ENCODE assay signal across 22 cellular contexts in genomic region chr21:45267390-45267760, GRCh38. TPM values are rescaled to one million over a fixed set of nuclear protein-coding genes. Genes with fewer than 3 reads are reported as not detected.
DNase-seq lines count a peak whose midpoint lies in the region; ATAC-seq and TF ChIP-seq lines count a peak whose summit lies in the region.
"Had no signal": no experiment of that assay in that cellular context is flagged by ENCODE, and none has a peak within 500 bp of the region (broad histone marks: within the 10 kb centered on the region; RNA-seq: fewer than 3 reads in every experiment).

No MANE protein-coding gene starts in this region.

- peaks cover 8% of the 10 kb centered on the region for H3K9me3 Mint-ChIP-seq in activated CD8-positive, alpha-beta memory T cell treated with anti-CD3 and anti-CD28 coated beads, Interleukin-2, amount 10 ng/mL, durations not matched to agents 7 days and 5 days (ENCODE audit: low read depth)

- peak overlapping the region in 10 of 11 experiments; percentile 45 to 83 (median 68); a peak in 18 of 22 replicates for H3K4me2 ChIP-seq in BLaER1 treated with 17β-estradiol and CSF1 and Interleukin-3, amounts not matched to agents 10 nM and 100 nM

- H3K4me3 Mint-ChIP-seq in activated CD8-positive, alpha-beta memory T cell treated with anti-CD3 and anti-CD28 coated beads, Interleukin-2, amount 10 ng/mL, durations not matched to agents 7 days and 5 days = no peak overlapping the region

- H3K4me3 ChIP-seq in BLaER1 treated with 17β-estradiol and CSF1 and Interleukin-3, amounts not matched to agents 10 nM and 100 nM = no peak overlapping the region
- H3K4me3 ChIP-seq: lower lobe of right lung, pancreas, SJCRH30, vagina had no signal

- CTCF ChIA-PET in activated CD8-positive, alpha-beta memory T cell treated with anti-CD3 and anti-CD28 coated beads, Interleukin-2, amount 10 ng/mL, durations not matched to agents 7 days and 5 days (lab: Charles Lee) = no interaction called here
- CTCF ChIA-PET in GM10248 (lab: Yijun Ruan, JAX) = interaction anchor here (0.9 kb wide), 1 partner anchor 25 kb away, joined by 5 read pairs; no protein-coding TSS in a partner anchor

- H3K9me3 ChIP-seq in BLaER1 treated with 17β-estradiol and CSF1 and Interleukin-3, amounts not matched to agents 10 nM and 100 nM (replicated peaks in 1 of 11) = peaks cover 30 to 42% (median 37%) of the 10 kb centered on the region in 11 experiments
- H3K9me3 ChIP-seq: BE2C, pancreas, vagina had no signal

- H3K4me1 ChIP-seq in BLaER1 treated with 17β-estradiol and CSF1 and Interleukin-3, amounts not matched to agents 10 nM and 100 nM = peaks cover 0 to 20% (median 19%) of the 10 kb centered on the region in 10 experiments; a peak in 18 of 20 replicates
- H3K4me1 ChIP-seq: BE2C, lower lobe of right lung, pancreas, SJCRH30 had no signal

- peaks cover 24% of the 10 kb centered on the region for H3K4me1 Mint-ChIP-seq in activated CD8-positive, alpha-beta memory T cell treated with anti-CD3 and anti-CD28 coated beads, Interleukin-2, amount 10 ng/mL, durations not matched to agents 7 days and 5 days

- peaks cover 70 to 85% (median 78%) of the 10 kb centered on the region in 11 experiments for H3K36me3 ChIP-seq in BLaER1 treated with 17β-estradiol and CSF1 and Interleukin-3, amounts not matched to agents 10 nM and 100 nM

- H3K9ac ChIP-seq in BLaER1 treated with 17β-estradiol and CSF1 and Interleukin-3, amounts not matched to agents 10 nM and 100 nM = peak overlapping the region in 5 of 11 experiments; percentile 42 to 63 (median 55); a peak in 4 of 22 replicates

- ATAC-seq in activated CD8-positive, alpha-beta memory T cell treated with anti-CD3 and anti-CD28 coated beads, Interleukin-2, amount 10 ng/mL, durations not matched to agents 7 days and 5 days = no peak

- peak overlapping the region; percentile 72 for H3K27ac Mint-ChIP-seq in activated CD8-positive, alpha-beta memory T cell treated with anti-CD3 and anti-CD28 coated beads, Interleukin-2, amount 10 ng/mL, durations not matched to agents 7 days and 5 days
- H3K27ac Mint-ChIP-seq: activated T-cell treated with anti-CD3 and anti-CD28 coated beads, Interleukin-2, amount 50 U/mL, for 72 hours had no signal

- H3K36me3 Mint-ChIP-seq in activated CD8-positive, alpha-beta memory T cell treated with anti-CD3 and anti-CD28 coated beads, Interleukin-2, amount 10 ng/mL, durations not matched to agents 7 days and 5 days = peaks cover 41% of the 10 kb centered on the region

- peaks cover 0 to 19% (median 8%) of the 10 kb centered on the region in 11 experiments; a peak in 12 of 22 replicates for H4K20me1 ChIP-seq in BLaER1 treated with 17β-estradiol and CSF1 and Interleukin-3, amounts not matched to agents 10 nM and 100 nM

- DNase-seq in 8988T (peak; percentile 4), mesenteric fat pad (ENCODE audit: low spot score) (peak; percentile 68), GM10248 (ENCODE audit: extremely low spot score) (no peak), NCI-H774 (lab: John Stamatoyannopoulos, UW) (no peak), NCI-H446 (lab: John Stamatoyannopoulos, UW) (no peak)
- DNase-seq in activated CD8-positive, alpha-beta memory T cell treated with anti-CD3 and anti-CD28 coated beads, Interleukin-2, amount 10 ng/mL, durations not matched to agents 7 days and 5 days = peak; percentile 37
- DNase-seq: activated T-cell treated with anti-CD3 and anti-CD28 coated beads, Interleukin-2, amount 50 U/mL, for 72 hours; amygdala; BE2C; cerebellar nuclear complex; DMS53; KG1; lower lobe of right lung; NCI-H1048; NCI-H2081 treated with DMSO at 0.1 percent for 48 hours; NCI-H526 treated with DMSO at 0.1 percent for 48 hours; SJCRH30; stimulated activated CD4-positive, alpha-beta T cell treated with anti-CD3 and anti-CD28 coated beads, Interleukin-2, amount 100 ng/mL, for 48 hours; T1000 had no signal

- H3K27ac ChIP-seq in BLaER1 treated with 17β-estradiol and CSF1 and Interleukin-3, amounts not matched to agents 10 nM and 100 nM = peak overlapping the region in 7 of 11 experiments; percentile 46 to 75 (median 58); a peak in 13 of 22 replicates
- H3K27ac ChIP-seq: lower lobe of right lung, pancreas, SJCRH30, vagina had no signal

- no peaks in the 10 kb centered on the region for H3K27me3 Mint-ChIP-seq in activated CD8-positive, alpha-beta memory T cell treated with anti-CD3 and anti-CD28 coated beads, Interleukin-2, amount 10 ng/mL, durations not matched to agents 7 days and 5 days

- TF ChIP-seq CTCF in GM10248 (IDR thresholded peaks at IDR 0.05; ENCODE audit: control extremely low read depth, extremely low read depth, low read depth, missing control alignments) = no peak

- no peaks in the 10 kb centered on the region for H3K27me3 ChIP-seq in BLaER1 treated with 17β-estradiol and CSF1 and Interleukin-3, amounts not matched to agents 10 nM and 100 nM
- H3K27me3 ChIP-seq: BE2C, pancreas, SJCRH30, vagina had no signal

- POLR2A ChIA-PET in GM10248 (lab: Yijun Ruan, JAX) = no interaction called here

RNA-seq across cellular contexts. Expression of gene POFUT2, which starts 20.3 kb away (rescaled TPM):
- 10 to 100 TPM; 16.4 to 19.5 TPM for total RNA-seq in activated CD8-positive, alpha-beta memory T cell treated with anti-CD3 and anti-CD28 coated beads, Interleukin-2, amount 10 ng/mL, durations not matched to agents 7 days and 5 days
- 29.6 TPM for total RNA-seq in mesenteric fat pad

Comparison
In these comparisons a context has a peak if more than half of its experiments do, and no peak if none do; other contexts are left out.
1. DNase-seq: peak in 8988T (single experiment), activated CD8-positive, alpha-beta memory T cell treated with anti-CD3 and anti-CD28 coated beads, Interleukin-2, amount 10 ng/mL, durations not matched to agents 7 days and 5 days (single experiment) and mesenteric fat pad (single experiment); none in GM10248 (single experiment), NCI-H774 (single experiment) and NCI-H446 (0 of 2).